Comparison of ENCODE assay signal across 9 cellular contexts in genomic region chr17:40791808-40792436, GRCh38. TPM values are rescaled to one million over a fixed set of nuclear protein-coding genes. Genes with fewer than 3 reads are reported as not detected.
DNase-seq lines count a peak whose midpoint lies in the region; ATAC-seq and TF ChIP-seq lines count a peak whose summit lies in the region.
"Had no signal": no experiment of that assay in that cellular context is flagged by ENCODE, and none has a peak within 500 bp of the region (broad histone marks: within the 10 kb centered on the region; RNA-seq: fewer than 3 reads in every experiment).

No MANE protein-coding gene starts in this region.

- no peak overlapping the region for H3K27ac Mint-ChIP-seq in activated CD8-positive, alpha-beta T cell treated with anti-CD3 and anti-CD28 coated beads for 36 hours
- no peak overlapping the region for H3K27ac Mint-ChIP-seq in activated CD8-positive, alpha-beta T cell treated with anti-CD3 and anti-CD28 coated beads, Interleukin-2, amount 10 ng/mL, durations not matched to agents 7 days and 5 days

- H3K9me3 Mint-ChIP-seq in activated CD8-positive, alpha-beta T cell treated with anti-CD3 and anti-CD28 coated beads for 36 hours = no peaks in the 10 kb centered on the region
- no peaks in the 10 kb centered on the region for H3K9me3 Mint-ChIP-seq in activated CD8-positive, alpha-beta T cell treated with anti-CD3 and anti-CD28 coated beads, Interleukin-2, amount 10 ng/mL, durations not matched to agents 7 days and 5 days (ENCODE audit: insufficient read depth)

- DNase-seq in activated CD8-positive, alpha-beta T cell treated with anti-CD3 and anti-CD28 coated beads for 36 hours = no peak
- DNase-seq in activated CD8-positive, alpha-beta T cell treated with anti-CD3 and anti-CD28 coated beads, Interleukin-2, amount 10 ng/mL, durations not matched to agents 7 days and 5 days = no peak
- no peak for DNase-seq in WERI-Rb-1
- DNase-seq in hepatocyte (ENCODE audit: low spot score) = peak; percentile 63
- DNase-seq in upper lobe of right lung = no peak
- DNase-seq in NCI-H1436 treated with DMSO at 0.1 percent for 48 hours (lab: John Stamatoyannopoulos, UW) = no peak
- no peak for DNase-seq in posterior cingulate gyrus
- DNase-seq in CD1c-positive myeloid dendritic cell (ENCODE audit: extremely low spot score) = no peak
- DNase-seq: DND-41 had no signal

- no peaks in the 10 kb centered on the region for H3K9me3 ChIP-seq in WERI-Rb-1 (ENCODE audit: severe bottlenecking)
- no peaks in the 10 kb centered on the region for H3K9me3 ChIP-seq in hepatocyte (ENCODE audit: low read depth)
- H3K9me3 ChIP-seq in upper lobe of right lung = no peaks in the 10 kb centered on the region

- H3K27me3 ChIP-seq in WERI-Rb-1 (ENCODE audit: insufficient read depth, low read depth, severe bottlenecking) (peaks cover 97% of the 10 kb centered on the region), hepatocyte (peaks cover 6% of the 10 kb centered on the region), upper lobe of right lung (peaks cover 1% of the 10 kb centered on the region)

- H3K79me2 ChIP-seq in hepatocyte = no peaks in the 10 kb centered on the region

- H3K36me3 Mint-ChIP-seq in activated CD8-positive, alpha-beta T cell treated with anti-CD3 and anti-CD28 coated beads for 36 hours (ENCODE audit: low read depth) = no peaks in the 10 kb centered on the region
- no peaks in the 10 kb centered on the region for H3K36me3 Mint-ChIP-seq in activated CD8-positive, alpha-beta T cell treated with anti-CD3 and anti-CD28 coated beads, Interleukin-2, amount 10 ng/mL, durations not matched to agents 7 days and 5 days (ENCODE audit: low read depth)

- POLR2A ChIA-PET in activated CD8-positive, alpha-beta T cell treated with anti-CD3 and anti-CD28 coated beads for 36 hours (lab: Charles Lee) = interaction anchor here (0.9 to 1.3 kb wide), 2 partner anchors 176 to 237 kb away, joined by 3 to 4 read pairs; no protein-coding TSS in a partner anchor
- POLR2A ChIA-PET in activated CD8-positive, alpha-beta T cell treated with anti-CD3 and anti-CD28 coated beads, Interleukin-2, amount 10 ng/mL, durations not matched to agents 7 days and 5 days (lab: Charles Lee) = no interaction called here

- intact Hi-C loops in activated CD8-positive, alpha-beta T cell treated with anti-CD3 and anti-CD28 coated beads for 36 hours (cut with micrococcal nuclease) = no loop called here
- intact Hi-C loops in upper lobe of right lung (cut with DNase I) = no loop called here
- intact Hi-C loops in posterior cingulate gyrus (cut with DNase I) = no loop called here

- no peak overlapping the region for H3K4me3 Mint-ChIP-seq in activated CD8-positive, alpha-beta T cell treated with anti-CD3 and anti-CD28 coated beads for 36 hours
- H3K4me3 Mint-ChIP-seq in activated CD8-positive, alpha-beta T cell treated with anti-CD3 and anti-CD28 coated beads, Interleukin-2, amount 10 ng/mL, durations not matched to agents 7 days and 5 days = no peak overlapping the region

- H3K36me3 ChIP-seq in WERI-Rb-1 = no peaks in the 10 kb centered on the region
- H3K36me3 ChIP-seq in hepatocyte (replicated peaks; ENCODE audit: insufficient read depth, low read depth) = no peaks in the 10 kb centered on the region
- no peaks in the 10 kb centered on the region for H3K36me3 ChIP-seq in upper lobe of right lung

- ATAC-seq in activated CD8-positive, alpha-beta T cell treated with anti-CD3 and anti-CD28 coated beads for 36 hours = no peak
- no peak for ATAC-seq in activated CD8-positive, alpha-beta T cell treated with anti-CD3 and anti-CD28 coated beads, Interleukin-2, amount 10 ng/mL, durations not matched to agents 7 days and 5 days
- ATAC-seq in upper lobe of right lung = peak; percentile 45

- H3K4me1 ChIP-seq in hepatocyte (ENCODE audit: insufficient read depth) (no peaks in the 10 kb centered on the region), upper lobe of right lung (no peaks in the 10 kb centered on the region)

- CTCF ChIA-PET in activated CD8-positive, alpha-beta T cell treated with anti-CD3 and anti-CD28 coated beads for 36 hours (lab: Charles Lee) = interaction anchor here (0.7 to 2.4 kb wide), 6 partner anchors 11 to 168 kb away, joined by 3 to 7 read pairs (median 3); no protein-coding TSS in a partner anchor
- CTCF ChIA-PET in activated CD8-positive, alpha-beta T cell treated with anti-CD3 and anti-CD28 coated beads, Interleukin-2, amount 10 ng/mL, durations not matched to agents 7 days and 5 days (lab: Charles Lee) = interaction anchor here (0.8 to 1.2 kb wide), 2 partner anchors 172 to 176 kb away, joined by 3 read pairs; no protein-coding TSS in a partner anchor

- H3K9me2 ChIP-seq in hepatocyte (replicated peaks; ENCODE audit: insufficient read depth) = no peaks in the 10 kb centered on the region

- peaks cover 14% of the 10 kb centered on the region for H3K27me3 Mint-ChIP-seq in activated CD8-positive, alpha-beta T cell treated with anti-CD3 and anti-CD28 coated beads for 36 hours
- H3K27me3 Mint-ChIP-seq in activated CD8-positive, alpha-beta T cell treated with anti-CD3 and anti-CD28 coated beads, Interleukin-2, amount 10 ng/mL, durations not matched to agents 7 days and 5 days (ENCODE audit: low read depth) = peaks cover 21% of the 10 kb centered on the region

- H3K4me1 Mint-ChIP-seq in activated CD8-positive, alpha-beta T cell treated with anti-CD3 and anti-CD28 coated beads for 36 hours (ENCODE audit: low read depth) = no peaks in the 10 kb centered on the region
- H3K4me1 Mint-ChIP-seq in activated CD8-positive, alpha-beta T cell treated with anti-CD3 and anti-CD28 coated beads, Interleukin-2, amount 10 ng/mL, durations not matched to agents 7 days and 5 days (ENCODE audit: low read depth) = no peaks in the 10 kb centered on the region

- no peak overlapping the region for H2AFZ ChIP-seq in hepatocyte

- peak; percentile 34 for TF ChIP-seq CTCF in activated CD8-positive, alpha-beta T cell treated with anti-CD3 and anti-CD28 coated beads for 36 hours (IDR thresholded peaks at IDR 0.05)
- TF ChIP-seq CTCF in WERI-Rb-1 (IDR thresholded peaks at IDR 0.05; ENCODE audit: low read depth, low read length) = peak; percentile 59
- TF ChIP-seq CTCF in hepatocyte (IDR thresholded peaks at IDR 0.05; ENCODE audit: poor library complexity) = peak; percentile 78
- peak; percentile 75 for TF ChIP-seq CTCF in upper lobe of right lung (IDR thresholded peaks at IDR 0.05)

- WGBS in hepatocyte (ENCODE audit: low lambda C conversion rate, missing lambda C conversion rate) = 21% methylated on average over 5 of the region's 5 CpGs

- H4K20me1 ChIP-seq in hepatocyte (ENCODE audit: insufficient read depth, poor library complexity, severe bottlenecking) = no peaks in the 10 kb centered on the region

- H3K27ac ChIP-seq in WERI-Rb-1 (no peak overlapping the region), hepatocyte (no peak overlapping the region), upper lobe of right lung (no peak overlapping the region)

- H3K4me2 ChIP-seq in hepatocyte = no peak overlapping the region

- H3K4me3 ChIP-seq in WERI-Rb-1 (ENCODE audit: low read depth, low read length) (no peak overlapping the region), hepatocyte (no peak overlapping the region), upper lobe of right lung (no peak overlapping the region)

RNA-seq across cellular contexts. Expression of gene KRT28, which starts 7.8 kb away (rescaled TPM):
- not detected for total RNA-seq in activated CD8-positive, alpha-beta T cell treated with anti-CD3 and anti-CD28 coated beads for 36 hours
- total RNA-seq in activated CD8-positive, alpha-beta T cell treated with anti-CD3 and anti-CD28 coated beads, Interleukin-2, amount 10 ng/mL, durations not matched to agents 7 days and 5 days = not detected
- total RNA-seq in hepatocyte (not detected in 2 replicates), upper lobe of right lung (not detected)
- not detected in 2 replicates for polyA plus RNA-seq in hepatocyte

RNA-seq across cellular contexts. Expression of gene KRT27, which starts 9.6 kb away (rescaled TPM):
- total RNA-seq in activated CD8-positive, alpha-beta T cell treated with anti-CD3 and anti-CD28 coated beads for 36 hours = not detected
- total RNA-seq in activated CD8-positive, alpha-beta T cell treated with anti-CD3 and anti-CD28 coated beads, Interleukin-2, amount 10 ng/mL, durations not matched to agents 7 days and 5 days = not detected
- not detected in 2 replicates for total RNA-seq in hepatocyte
- not detected in 2 replicates for polyA plus RNA-seq in hepatocyte
- 0.55 TPM for total RNA-seq in upper lobe of right lung

RNA-seq across cellular contexts. Expression of gene KRT26, which starts 19.9 kb away (rescaled TPM):
- not detected for total RNA-seq in activated CD8-positive, alpha-beta T cell treated with anti-CD3 and anti-CD28 coated beads for 36 hours
- total RNA-seq in activated CD8-positive, alpha-beta T cell treated with anti-CD3 and anti-CD28 coated beads, Interleukin-2, amount 10 ng/mL, durations not matched to agents 7 days and 5 days = not detected
- total RNA-seq in hepatocyte = not detected in 2 replicates
- polyA plus RNA-seq in hepatocyte = not detected in 2 replicates
- total RNA-seq in upper lobe of right lung = not detected

RNA-seq across cellular contexts. Expression of gene KRT10, which starts 30.5 kb away (rescaled TPM):
- 10 to 100 TPM; 26.9 to 31.3 TPM for total RNA-seq in activated CD8-positive, alpha-beta T cell treated with anti-CD3 and anti-CD28 coated beads for 36 hours
- 10 to 100 TPM; 26.9 to 28.2 TPM for total RNA-seq in activated CD8-positive, alpha-beta T cell treated with anti-CD3 and anti-CD28 coated beads, Interleukin-2, amount 10 ng/mL, durations not matched to agents 7 days and 5 days
- total RNA-seq in hepatocyte (29.4 and 39.7 TPM in 2 replicates), upper lobe of right lung (36.8 TPM)
- polyA plus RNA-seq in hepatocyte = 153 and 165 TPM in 2 replicates

RNA-seq across cellular contexts. Expression of gene KRT25, which starts 36.8 kb away (rescaled TPM):
- not detected for total RNA-seq in activated CD8-positive, alpha-beta T cell treated with anti-CD3 and anti-CD28 coated beads for 36 hours
- total RNA-seq in activated CD8-positive, alpha-beta T cell treated with anti-CD3 and anti-CD28 coated beads, Interleukin-2, amount 10 ng/mL, durations not matched to agents 7 days and 5 days = not detected
- total RNA-seq in hepatocyte = not detected in 2 replicates
- not detected in 2 replicates for polyA plus RNA-seq in hepatocyte
- not detected for total RNA-seq in upper lobe of right lung
